7 cellular contexts compared by ENCODE assay signal in genomic region chr10:100890696-100891271, GRCh38. TPM values are rescaled to one million over a fixed set of nuclear protein-coding genes. Genes with fewer than 3 reads are reported as not detected.
A peak's percentile ranks its signal among the peaks of the same experiment; 100 is the strongest.
DNase-seq lines count a peak whose midpoint lies in the region; ATAC-seq and TF ChIP-seq lines count a peak whose summit lies in the region.

No MANE protein-coding gene starts in this region.

- TF ChIP-seq CTCF in activated B cell treated with CpG ODN at 0.5 μM for 24 hours (IDR thresholded peaks at IDR 0.05) = no peak

- peaks cover 14% of the 10 kb centered on the region for H3K4me1 ChIP-seq in HUES48 (ENCODE audit: control insufficient read depth, insufficient read depth, low read length)

- H3K27ac ChIP-seq in HUES48 (ENCODE audit: low read depth, low read length) = peak overlapping the region; percentile 60

- POLR2A ChIA-PET in activated B cell treated with CpG ODN at 0.5 μM for 24 hours (lab: Charles Lee) = no interaction called here

- no peaks in the 10 kb centered on the region for H3K36me3 ChIP-seq in HUES48 (ENCODE audit: control insufficient read depth, insufficient read depth, low read length)

- ATAC-seq in activated B cell treated with CpG ODN at 0.5 μM for 24 hours (ENCODE audit: low read depth) = no peak
- peak; percentile 79 for ATAC-seq in Right ventricle myocardium superior (ENCODE audit: poor library complexity)

- peaks cover 13% of the 10 kb centered on the region for H3K4me1 Mint-ChIP-seq in activated B cell treated with CpG ODN at 0.5 μM for 24 hours

- DNase-seq in activated B cell treated with CpG ODN at 0.5 μM for 24 hours (no peak), Right ventricle myocardium superior (no peak), smooth muscle cell of the brain vasculature (ENCODE audit: low read depth, low spot score) (peak; percentile 77), globus pallidus (ENCODE audit: low spot score) (no peak), LoVo (ENCODE audit: low spot score) (no peak)
- no peak for DNase-seq in stimulated activated CD4-positive, alpha-beta T cell treated with anti-CD3 and anti-CD28 coated beads, Interleukin-4, amount 100 ng/mL, for 4 hours

- H3K36me3 Mint-ChIP-seq in activated B cell treated with CpG ODN at 0.5 μM for 24 hours (ENCODE audit: low read depth) = no peaks in the 10 kb centered on the region

- H3K9me3 ChIP-seq in HUES48 (ENCODE audit: control insufficient read depth, insufficient read depth, low read length) = no peaks in the 10 kb centered on the region

- peak overlapping the region; percentile 2 for H3K27ac Mint-ChIP-seq in activated B cell treated with CpG ODN at 0.5 μM for 24 hours

- H3K27me3 ChIP-seq in HUES48 (ENCODE audit: control insufficient read depth, insufficient read depth, low read length) = peaks cover 2% of the 10 kb centered on the region; the same call in 1 of the 2 replicates

- H3K27me3 Mint-ChIP-seq in activated B cell treated with CpG ODN at 0.5 μM for 24 hours = peaks cover 40% of the 10 kb centered on the region

- H3K4me3 ChIP-seq in HUES48 (ENCODE audit: low read depth, low read length) = no peak overlapping the region

- intact Hi-C loops in activated B cell treated with CpG ODN at 0.5 μM for 24 hours (cut with micrococcal nuclease) = no loop called here
- intact Hi-C loops in Right ventricle myocardium superior (cut with DNase I) = no loop called here

- H3K9ac ChIP-seq in HUES48 (ENCODE audit: low read depth, low read length) = no peak overlapping the region

- CTCF ChIA-PET in activated B cell treated with CpG ODN at 0.5 μM for 24 hours (lab: Charles Lee) = no interaction called here

- no peaks in the 10 kb centered on the region for H3K9me3 Mint-ChIP-seq in activated B cell treated with CpG ODN at 0.5 μM for 24 hours

- no peak overlapping the region for H3K4me3 Mint-ChIP-seq in activated B cell treated with CpG ODN at 0.5 μM for 24 hours

RNA-seq across cellular contexts. Expression of gene SLF2, which starts 22.0 kb away (rescaled TPM):
- total RNA-seq in activated B cell treated with CpG ODN at 0.5 μM for 24 hours (29.9 and 35.5 TPM in 2 replicates), Right ventricle myocardium superior (15.0 TPM)
